11 cellular contexts compared by ENCODE assay signal in genomic region chr21:44883250-44883649, GRCh38.
"Had no signal": no experiment of that assay in that cellular context is flagged by ENCODE, and none has a peak within 500 bp of the region (broad histone marks: within the 10 kb centered on the region; RNA-seq: fewer than 3 reads in every experiment).

No MANE protein-coding gene starts in this region.

- DNase-seq: activated CD4-positive, alpha-beta memory T cell treated with anti-CD3 and anti-CD28 coated beads for 36 hours; activated CD4-positive, alpha-beta T cell treated with anti-CD3 and anti-CD28 coated beads for 36 hours; activated CD8-positive, alpha-beta memory T cell treated with anti-CD3 and anti-CD28 coated beads, Interleukin-2, amount 10 ng/mL, durations not matched to agents 7 days and 5 days; activated effector memory CD4-positive, alpha-beta T cell treated with anti-CD3 and anti-CD28 coated beads, Interleukin-2, amount 50 U/mL, for 16 hours; activated T-cell treated with anti-CD3 and anti-CD28 coated beads, Interleukin-2, amount 50 U/mL, for 1 hour; anterior cingulate cortex; islet precursor cell; naive B cell; uterus had no signal

- H3K27me3 Mint-ChIP-seq: activated CD4-positive, alpha-beta memory T cell treated with anti-CD3 and anti-CD28 coated beads for 36 hours; activated CD4-positive, alpha-beta T cell treated with anti-CD3 and anti-CD28 coated beads for 36 hours; activated CD8-positive, alpha-beta memory T cell treated with anti-CD3 and anti-CD28 coated beads, Interleukin-2, amount 10 ng/mL, durations not matched to agents 7 days and 5 days; naive B cell had no signal

- H3K9me3 Mint-ChIP-seq: activated CD4-positive, alpha-beta memory T cell treated with anti-CD3 and anti-CD28 coated beads for 36 hours; naive B cell; stimulated activated effector memory CD8-positive, alpha-beta T cell treated with anti-CD3 and anti-CD28 coated beads, Interleukin-12 subunit alpha, Interleukin-12 subunit beta, amount 100 ng/mL, for 72 hours had no signal

- ATAC-seq: activated CD4-positive, alpha-beta T cell treated with anti-CD3 and anti-CD28 coated beads for 36 hours; activated CD8-positive, alpha-beta memory T cell treated with anti-CD3 and anti-CD28 coated beads, Interleukin-2, amount 10 ng/mL, durations not matched to agents 7 days and 5 days; gastroesophageal sphincter had no signal

- H3K27ac Mint-ChIP-seq: activated CD4-positive, alpha-beta memory T cell treated with anti-CD3 and anti-CD28 coated beads for 36 hours; activated CD4-positive, alpha-beta T cell treated with anti-CD3 and anti-CD28 coated beads for 36 hours; activated CD8-positive, alpha-beta memory T cell treated with anti-CD3 and anti-CD28 coated beads, Interleukin-2, amount 10 ng/mL, durations not matched to agents 7 days and 5 days had no signal

- H3K36me3 Mint-ChIP-seq: naive B cell had no signal

- H3K4me3 Mint-ChIP-seq: activated CD4-positive, alpha-beta memory T cell treated with anti-CD3 and anti-CD28 coated beads for 36 hours; activated CD4-positive, alpha-beta T cell treated with anti-CD3 and anti-CD28 coated beads for 36 hours; activated CD8-positive, alpha-beta memory T cell treated with anti-CD3 and anti-CD28 coated beads, Interleukin-2, amount 10 ng/mL, durations not matched to agents 7 days and 5 days; stimulated activated effector memory CD8-positive, alpha-beta T cell treated with anti-CD3 and anti-CD28 coated beads, Interleukin-12 subunit alpha, Interleukin-12 subunit beta, amount 100 ng/mL, for 72 hours had no signal
